ENCODE assay signal across 23 cellular contexts in genomic region chr5:82522912-82523311, GRCh38.
A peak's percentile ranks its signal among the peaks of the same experiment; 100 is the strongest.
DNase-seq lines count a peak whose midpoint lies in the region; ATAC-seq, FAIRE-seq and TF ChIP-seq lines count a peak whose summit lies in the region.
"Had no signal": no experiment of that assay in that cellular context is flagged by ENCODE, and none has a peak within 500 bp of the region (broad histone marks: within the 10 kb centered on the region; RNA-seq: fewer than 3 reads in every experiment).

No MANE protein-coding gene starts in this region.

- H3K4me2 ChIP-seq in HepG2 (ENCODE audit: low read depth, low read length): no peak overlapping the region
- H3K4me2 ChIP-seq in hepatocyte: no peak overlapping the region
- H3K4me2 ChIP-seq: BLaER1, KMS-11 had no signal

- no peak overlapping the region for H3K9ac ChIP-seq in HepG2 (ENCODE audit: insufficient read depth, low read depth, low read length)
- H3K9ac ChIP-seq: BLaER1, KMS-11 had no signal

- TF ChIP-seq POLR2A in HepG2 (IDR thresholded peaks at IDR 0.05; ENCODE audit: insufficient read depth in 1 of 2, low read depth in 2 of 2, low read length in 2 of 2) (no peak), right lobe of liver (IDR thresholded peaks at IDR 0.05) (no peak)

- H2AFZ ChIP-seq in HepG2 (ENCODE audit: low read length) (no peak overlapping the region), hepatocyte (no peak overlapping the region)

- 43% methylated on average over 7 of the region's 7 CpGs for WGBS in HepG2 (ENCODE audit: low lambda C conversion rate)
- WGBS in right lobe of liver (ENCODE audit: insufficient coverage, low coverage, low lambda C conversion rate, missing lambda C conversion rate): 86% methylated on average over 6 of the region's 7 CpGs
- 77% methylated on average over 7 of the region's 7 CpGs for WGBS in hepatocyte (ENCODE audit: low lambda C conversion rate, missing lambda C conversion rate)

- CTCF ChIA-PET in HepG2 (lab: Yijun Ruan, JAX; ENCODE audit: low intra/inter-chr PET ratio, low total read pairs): no interaction called here

- no peak for TF ChIP-seq CTCF in HepG2 (CRISPR knock-in tag; IDR thresholded peaks at IDR 0.05)
- TF ChIP-seq CTCF in right lobe of liver (IDR thresholded peaks at IDR 0.05): no peak
- no peak for TF ChIP-seq CTCF in hepatocyte (IDR thresholded peaks at IDR 0.05; ENCODE audit: poor library complexity)

- H3K79me2 ChIP-seq in HepG2 (ENCODE audit: insufficient read depth, low read length) (no peaks in the 10 kb centered on the region), hepatocyte (no peaks in the 10 kb centered on the region)

- in situ Hi-C loops in HepG2 (cut with HindIII; ENCODE audit: extremely low pct_ligation_motif_present, low pct_unique_long_range_greater_than_20kb): no loop called here

- intact Hi-C loops in HepG2 (cut with micrococcal nuclease; ENCODE audit: unreplicated experiment): loop anchor here (5.0 to 10.0 kb wide), 2 partner anchors 114 to 168 kb away; no protein-coding TSS in a partner anchor
- intact Hi-C loops in right lobe of liver (cut with DNase I): no loop called here

- no peaks in the 10 kb centered on the region for H3K9me2 ChIP-seq in hepatocyte (replicated peaks; ENCODE audit: insufficient read depth)

- H3K27me3 ChIP-seq in HepG2 (ENCODE audit: control insufficient read depth in 1 of 2, insufficient read depth in 2 of 2, low read length in 2 of 2): no peaks in the 10 kb centered on the region
- H3K27me3 ChIP-seq in right lobe of liver: no peaks in the 10 kb centered on the region
- no peaks in the 10 kb centered on the region for H3K27me3 ChIP-seq in SJCRH30
- no peaks in the 10 kb centered on the region for H3K27me3 ChIP-seq in hepatocyte
- H3K27me3 ChIP-seq: BLaER1 had no signal

- TF ChIP-seq EP300 in HepG2 (IDR thresholded peaks at IDR 0.05; ENCODE audit: low read depth in 2 of 2, low read length in 2 of 2) (no peak), HepG2 (CRISPR knock-in tag; IDR thresholded peaks at IDR 0.05; ENCODE audit: borderline replicate concordance) (no peak)

- ATAC-seq in HepG2: no peak
- ATAC-seq in right lobe of liver: no peak
- no peak for ATAC-seq in HG02870 (IDR thresholded peaks at IDR 0.05; ENCODE audit: unreplicated experiment)

- POLR2A ChIA-PET in HepG2 (lab: Yijun Ruan, JAX): no interaction called here

- H3K27ac ChIP-seq in HepG2 (ENCODE audit: extremely low read length, insufficient read depth, low read length) (no peak overlapping the region), right lobe of liver (no peak overlapping the region), SJCRH30 (no peak overlapping the region), hepatocyte (no peak overlapping the region)
- H3K27ac ChIP-seq: BLaER1, KMS-11 had no signal

- BruUV-seq in HepG2 (replicated peaks; lab: Mats Ljungman, UMichigan): no TSS peak

- TF ChIP-seq RAD21 in HepG2 (CRISPR knock-in tag; IDR thresholded peaks at IDR 0.05): no peak

- no peaks in the 10 kb centered on the region for H4K20me1 ChIP-seq in HepG2 (ENCODE audit: insufficient read depth, low read length)
- H4K20me1 ChIP-seq in hepatocyte (ENCODE audit: insufficient read depth, poor library complexity, severe bottlenecking): no peaks in the 10 kb centered on the region
- H4K20me1 ChIP-seq: BLaER1 had no signal

- H3K9me3 ChIP-seq in HepG2 (ENCODE audit: low read length) (no peaks in the 10 kb centered on the region), right lobe of liver (no peaks in the 10 kb centered on the region), SJCRH30 (replicated peaks) (no peaks in the 10 kb centered on the region; the same call in 1 of the 2 replicates), hepatocyte (ENCODE audit: low read depth) (no peaks in the 10 kb centered on the region)
- H3K9me3 ChIP-seq: BLaER1 had no signal

- H3K4me1 ChIP-seq in HepG2 (ENCODE audit: insufficient read depth, low read length) (peaks cover 31% of the 10 kb centered on the region), right lobe of liver (no peaks in the 10 kb centered on the region), SJCRH30 (peaks cover 4% of the 10 kb centered on the region; the same call in 1 of the 2 replicates), hepatocyte (ENCODE audit: insufficient read depth) (no peaks in the 10 kb centered on the region)
- H3K4me1 ChIP-seq: BLaER1 had no signal

- H3K36me3 ChIP-seq in HepG2 (replicated peaks in 1 of 2; ENCODE audit: control insufficient read depth in 1 of 2, insufficient read depth in 2 of 2, low read length in 2 of 2) (no peaks in the 10 kb centered on the region), right lobe of liver (no peaks in the 10 kb centered on the region), SJCRH30 (no peaks in the 10 kb centered on the region), hepatocyte (replicated peaks; ENCODE audit: insufficient read depth, low read depth) (no peaks in the 10 kb centered on the region)
- H3K36me3 ChIP-seq: BLaER1 had no signal

- H3K4me3 ChIP-seq in HepG2 (replicated peaks in 1 of 3; ENCODE audit: insufficient read depth in 1 of 3, low read depth in 2 of 3, low read length in 3 of 3) (no peak overlapping the region), right lobe of liver (no peak overlapping the region), SJCRH30 (no peak overlapping the region), hepatocyte (no peak overlapping the region)
- H3K4me3 ChIP-seq: BLaER1 had no signal

- no peak for FAIRE-seq in HepG2 (lab: Jason Lieb, UNC)
- FAIRE-seq: G401.6, GM12891, GM18507 had no signal

- DNase-seq in HepG2 (ENCODE audit: low spot score) (peak; percentile 6), right lobe of liver (no peak), SJCRH30 (peak; percentile 5 to 65), left kidney (ENCODE audit: low read depth, low spot score) (peak; percentile 62), hepatocyte (ENCODE audit: low spot score) (no peak), germinal center (ENCODE audit: low spot score) (no peak)
- DNase-seq in activated effector memory CD4-positive, alpha-beta T cell treated with anti-CD3 and anti-CD28 coated beads, Interleukin-2, amount 50 U/mL, for 16 hours: no peak
- DNase-seq: CD8-positive, alpha-beta memory T cell; DMS79 treated with DMSO at 0.1 percent for 48 hours; HCEC 1CT; NCI-H1048; NCI-H2107; NCI-H524 treated with DMSO at 0.1 percent for 48 hours; NK-92 treated with Interleukin-12 subunit alpha and Interleukin-12 subunit beta, amount 100 ng/mL, for 24 hours; OCI-M1; RPMI8226; SIG-M5 had no signal

TF ChIP-seq in HepG2, 621 proteins besides CTCF, POLR2A, EP300 and RAD21 (continues in another document):
- TF ChIP-seq MIER3 (CRISPR knock-in tag; IDR thresholded peaks at IDR 0.05; ENCODE audit: borderline replicate concordance) (no peak), ZKSCAN5 (CRISPR knock-in tag; IDR thresholded peaks at IDR 0.05) (no peak), UBTF (CRISPR knock-in tag; IDR thresholded peaks at IDR 0.05) (no peak), HDAC6 (IDR thresholded peaks at IDR 0.05; ENCODE audit: low read depth, low read length) (no peak), CENPBD1 (CRISPR knock-in tag; IDR thresholded peaks at IDR 0.05; ENCODE audit: borderline replicate concordance, low read depth) (no peak), PRDM10 (CRISPR knock-in tag; IDR thresholded peaks at IDR 0.05; ENCODE audit: low read depth) (no peak), SMYD3 (CRISPR knock-in tag; IDR thresholded peaks at IDR 0.05) (no peak), ZNF205 (CRISPR knock-in tag; IDR thresholded peaks at IDR 0.05) (no peak), CREM (IDR thresholded peaks at IDR 0.05) (no peak), CREM (CRISPR knock-in tag; IDR thresholded peaks at IDR 0.05) (no peak)

Comparison
In these comparisons a context has a peak if more than half of its experiments do, and no peak if none do; other contexts are left out.
1. DNase-seq: peak in HepG2 (single experiment), SJCRH30 (2 of 2) and left kidney (single experiment); none in right lobe of liver (0 of 3), activated effector memory CD4-positive, alpha-beta T cell treated with anti-CD3 and anti-CD28 coated beads, Interleukin-2, amount 50 U/mL, for 16 hours (single experiment), hepatocyte (single experiment) and germinal center (single experiment).